Comparison of ENCODE assay signal across 28 cellular contexts in the genomic region with DNA sequence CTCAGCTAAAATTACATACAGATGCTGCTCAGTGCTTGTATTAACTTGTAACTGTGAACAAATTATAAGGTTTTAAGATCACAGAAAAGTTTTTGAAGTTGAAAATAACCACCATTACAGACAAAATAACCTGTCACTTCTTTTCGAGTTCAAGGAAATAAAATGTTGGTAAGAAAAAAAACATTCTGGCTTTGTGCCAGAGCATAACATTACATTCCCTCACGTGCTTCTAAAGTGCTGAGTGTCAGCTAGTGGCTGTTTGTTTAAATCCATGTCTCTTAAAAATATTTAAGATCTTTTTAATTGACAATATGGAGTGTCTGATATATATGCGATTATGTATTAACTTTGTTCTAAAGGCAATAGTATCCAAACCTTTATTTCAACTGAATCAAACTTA. TPM values are rescaled to one million over a fixed set of nuclear protein-coding genes. Genes with fewer than 3 reads are reported as not detected.
DNase-seq lines count a peak whose midpoint lies in the region; ATAC-seq, FAIRE-seq and TF ChIP-seq lines count a peak whose summit lies in the region.
"Had no signal": no experiment of that assay in that cellular context is flagged by ENCODE, and none has a peak within 500 bp of the region (broad histone marks: within the 10 kb centered on the region; RNA-seq: fewer than 3 reads in every experiment).

No MANE protein-coding gene starts in this region.

- no peaks in the 10 kb centered on the region for H3K79me1 ChIP-seq in trophoblast cell (ENCODE audit: low read length)

- CTCF ChIA-PET in endothelial cell of umbilical vein (lab: Charles Lee): no interaction called here

- H3K4ac ChIP-seq in trophoblast cell (ENCODE audit: low read depth, low read length): no peak overlapping the region

- dilution Hi-C loops in endothelial cell of umbilical vein (cut with MboI; ENCODE audit: extremely low pct_ligation_motif_present, low sequenced_read_pairs): no loop called here

- no peak overlapping the region for H3K9ac ChIP-seq in endothelial cell of umbilical vein (replicated peaks; ENCODE audit: extremely low read depth, insufficient read depth, low read length)
- no peak overlapping the region for H3K9ac ChIP-seq in trophoblast cell (ENCODE audit: low read length)
- H3K9ac ChIP-seq: KMS-11 had no signal

- no peak overlapping the region for H2AFZ ChIP-seq in endothelial cell of umbilical vein (ENCODE audit: low read depth, low read length)
- H2AFZ ChIP-seq in trophoblast cell (ENCODE audit: insufficient read depth, low read length, poor library complexity): no peak overlapping the region

- H4K12ac ChIP-seq in trophoblast cell (ENCODE audit: low read depth, low read length): no peak overlapping the region

- H3K4me1 ChIP-seq in endothelial cell of umbilical vein (ENCODE audit: control insufficient read depth, extremely low read depth, insufficient read depth, low read length) (no peaks in the 10 kb centered on the region), trophoblast cell (ENCODE audit: control insufficient read depth in 1 of 2, insufficient read depth in 2 of 2, low read length in 2 of 2) (no peaks in the 10 kb centered on the region)
- H3K4me1 ChIP-seq: HAP-1 had no signal

- no CpG with 5 or more reads among the region's 3 CpGs for WGBS in trophoblast cell (ENCODE audit: extremely low coverage, insufficient coverage, insufficient read length)

- TF ChIP-seq CTCF in LNCaP clone FGC (IDR thresholded peaks at IDR 0.05; ENCODE audit: control insufficient read depth, extremely low read depth, insufficient read depth): no peak
- no peak for TF ChIP-seq CTCF in endothelial cell of umbilical vein (IDR thresholded peaks at IDR 0.05; ENCODE audit: extremely low read depth in 1 of 2, insufficient read depth in 1 of 2, low read depth in 1 of 2, low read length in 2 of 2)

- H2BK120ac ChIP-seq in trophoblast cell (ENCODE audit: insufficient read depth, low read length, poor library complexity): no peak overlapping the region

- no peak overlapping the region for H3K4me3 ChIP-seq in LNCaP clone FGC (ENCODE audit: low read depth, low read length)
- H3K4me3 ChIP-seq in endothelial cell of umbilical vein (replicated peaks in 1 of 3; ENCODE audit: insufficient read depth in 1 of 3, low read depth in 1 of 3, low read length in 3 of 3): no peak overlapping the region
- H3K4me3 ChIP-seq in trophoblast cell (ENCODE audit: low read depth, low read length): no peak overlapping the region
- H3K4me3 ChIP-seq: HAP-1 had no signal

- POLR2A ChIA-PET in endothelial cell of umbilical vein (lab: Charles Lee): no interaction called here

- H3K27me3 ChIP-seq in endothelial cell of umbilical vein (ENCODE audit: control insufficient read depth in 2 of 2, insufficient read depth in 2 of 2, low read length in 2 of 2): no peaks in the 10 kb centered on the region
- H3K27me3 ChIP-seq in trophoblast cell (ENCODE audit: insufficient read depth, low read length): no peaks in the 10 kb centered on the region

- no peak overlapping the region for H2BK12ac ChIP-seq in trophoblast cell (ENCODE audit: low read length)

- no peaks in the 10 kb centered on the region for H4K20me1 ChIP-seq in endothelial cell of umbilical vein (replicated peaks; ENCODE audit: control insufficient read depth, extremely low read depth, insufficient read depth, low read length)

- H3K9me1 ChIP-seq in endothelial cell of umbilical vein (replicated peaks; ENCODE audit: control insufficient read depth, extremely low read depth, insufficient read depth, low read length): peaks cover 3% of the 10 kb centered on the region

- no peak for ATAC-seq in GM21717 (IDR thresholded peaks at IDR 0.05; ENCODE audit: unreplicated experiment)
- ATAC-seq: right cardiac atrium; stimulated activated memory B cell treated with anti-CD40 and anti-IgM and Interleukin-4, amounts not matched to agents 10 μg/mL and 1 μg/mL and 100 μg/mL, for 72 hours had no signal

- H3K18ac ChIP-seq in trophoblast cell (ENCODE audit: low read length): no peak overlapping the region

- H3K4me2 ChIP-seq in endothelial cell of umbilical vein (ENCODE audit: insufficient read depth, low read length) (no peak overlapping the region), trophoblast cell (ENCODE audit: low read length) (no peak overlapping the region)
- H3K4me2 ChIP-seq: KMS-11 had no signal

- no peak overlapping the region for H3K14ac ChIP-seq in trophoblast cell (ENCODE audit: low read length)

- no peak overlapping the region for H2BK5ac ChIP-seq in trophoblast cell (ENCODE audit: low read depth, low read length, poor library complexity)

- no TSS peak for BruUV-seq in endothelial cell of umbilical vein (replicated peaks; lab: Mats Ljungman, UMichigan)

- H2AK5ac ChIP-seq in trophoblast cell (ENCODE audit: low read length): no peak overlapping the region

- FAIRE-seq in endothelial cell of umbilical vein (lab: Jason Lieb, UNC): no peak
- FAIRE-seq: GM19239 had no signal

- TF ChIP-seq POLR2A in endothelial cell of umbilical vein (IDR thresholded peaks at IDR 0.05; ENCODE audit: low read depth, low read length): no peak

- no peak overlapping the region for H3K23ac ChIP-seq in trophoblast cell (ENCODE audit: low read length)

- intact Hi-C loops in endothelial cell of umbilical vein (cut with micrococcal nuclease): no loop called here

- peak; percentile 5 for DNase-seq in ELR (ENCODE audit: low read depth)
- DNase-seq in LNCaP clone FGC (ENCODE audit: low read depth): peak; percentile 28
- DNase-seq in endothelial cell of umbilical vein (ENCODE audit: low read depth, low spot score): peak; percentile 7
- peak; percentile 9 for DNase-seq in renal cortical epithelial cell (ENCODE audit: low read depth)
- DNase-seq in trophoblast cell: no peak
- DNase-seq in stimulated activated CD4-positive, alpha-beta T cell treated with anti-CD3 and anti-CD28 coated beads, Interleukin-1b, Interleukin-23, amount 100 ng/mL, for 48 hours: no peak
- DNase-seq: activated CD4-positive, alpha-beta T cell treated with anti-CD3 and anti-CD28 coated beads for 4 hours; activated CD8-positive, alpha-beta memory T cell treated with anti-CD3 and anti-CD28 coated beads for 24 hours; activated effector memory CD4-positive, alpha-beta T cell treated with Interleukin-2 at 50 U/mL for 16 hours; CD4-positive, CD25-positive, alpha-beta regulatory T cell; MV-4-11; NCI-H1436 treated with DMSO at 0.1 percent for 48 hours; NCI-H524; right cardiac atrium; Right ventricle myocardium superior; stimulated activated CD4-positive, alpha-beta T cell treated with anti-CD3 and anti-CD28 coated beads, Interleukin-4, amount 100 ng/mL, for 4 hours; substantia nigra had no signal

- H3K36me3 ChIP-seq in endothelial cell of umbilical vein (ENCODE audit: control insufficient read depth in 2 of 2, extremely low read depth in 1 of 2, insufficient read depth in 2 of 2, low read length in 2 of 2) (no peaks in the 10 kb centered on the region), trophoblast cell (ENCODE audit: control insufficient read depth in 1 of 2, insufficient read depth in 2 of 2, low read length in 2 of 2) (no peaks in the 10 kb centered on the region)
- H3K36me3 ChIP-seq: HAP-1 had no signal

- H3K9me3 ChIP-seq in endothelial cell of umbilical vein (replicated peaks; ENCODE audit: control insufficient read depth, insufficient read depth, low read length) (no peaks in the 10 kb centered on the region), trophoblast cell (ENCODE audit: insufficient read depth, low read depth, low read length) (no peaks in the 10 kb centered on the region)
- H3K9me3 ChIP-seq: HAP-1 had no signal

- H4K8ac ChIP-seq in trophoblast cell (ENCODE audit: low read depth, low read length): no peak overlapping the region

- H3K27ac ChIP-seq in endothelial cell of umbilical vein (ENCODE audit: insufficient read depth, low read depth, low read length): no peak overlapping the region
- no peak overlapping the region for H3K27ac ChIP-seq in trophoblast cell (ENCODE audit: low read depth, low read length)
- H3K27ac ChIP-seq: KMS-11, VCaP had no signal

- no peaks in the 10 kb centered on the region for H3K79me2 ChIP-seq in endothelial cell of umbilical vein (ENCODE audit: control insufficient read depth, insufficient read depth, low read length)
- H3K79me2 ChIP-seq in trophoblast cell (ENCODE audit: control insufficient read depth, insufficient read depth, low read length, poor library complexity): peaks cover 2% of the 10 kb centered on the region

- no peak overlapping the region for H4K91ac ChIP-seq in trophoblast cell (ENCODE audit: low read depth, low read length)

TF ChIP-seq in endothelial cell of umbilical vein, 7 proteins besides CTCF, POLR2A, EP300 and RAD21:
- TF ChIP-seq MYC (IDR thresholded peaks at IDR 0.05; ENCODE audit: low read depth, low read length) (no peak), JUN (IDR thresholded peaks at IDR 0.05; ENCODE audit: borderline replicate concordance, insufficient read depth, insufficient read length, low read depth) (no peak), FOS (IDR thresholded peaks at IDR 0.05; ENCODE audit: borderline replicate concordance, insufficient read depth, low read length) (no peak), GATA2 (IDR thresholded peaks at IDR 0.05; ENCODE audit: insufficient read depth, insufficient read length, low read depth, low read length) (no peak), EZH2 (IDR thresholded peaks at IDR 0.05; ENCODE audit: borderline replicate concordance, low read depth, low read length, severe bottlenecking) (no peak), POLR2AphosphoS5 (IDR thresholded peaks at IDR 0.05; ENCODE audit: insufficient read depth, low read depth, low read length) (no peak)
- TF ChIP-seq, protein P1, sequence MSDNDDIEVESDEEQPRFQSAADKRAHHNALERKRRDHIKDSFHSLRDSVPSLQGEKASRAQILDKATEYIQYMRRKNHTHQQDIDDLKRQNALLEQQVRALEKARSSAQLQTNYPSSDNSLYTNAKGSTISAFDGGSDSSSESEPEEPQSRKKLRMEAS (IDR thresholded peaks at IDR 0.05; ENCODE audit: insufficient read depth, insufficient read length): no peak

RNA-seq across cellular contexts. Expression of a gene that starts 27.2 kb away (rescaled TPM):
- total RNA-seq in endothelial cell of umbilical vein: not detected in 2 replicates
- polyA plus RNA-seq in endothelial cell of umbilical vein: not detected in 2 replicates
- polyA plus RNA-seq in endothelial cell of umbilical vein (2011; cell fraction: cytosol; rRNA removed): not detected in 2 replicates
- not detected in 2 replicates for polyA plus RNA-seq in endothelial cell of umbilical vein (2011; cell fraction: nucleus; rRNA removed)
- not detected in 2 replicates for polyA plus RNA-seq in endothelial cell of umbilical vein (2012)
- polyA minus RNA-seq in endothelial cell of umbilical vein: not detected in 2 replicates
- polyA minus RNA-seq in endothelial cell of umbilical vein (2011; cell fraction: cytosol; rRNA and poly(A)+ RNA removed): not detected
- not detected in 2 replicates for polyA minus RNA-seq in endothelial cell of umbilical vein (2011; cell fraction: nucleus; rRNA and poly(A)+ RNA removed)
- total RNA-seq in renal cortical epithelial cell: not detected in 2 replicates
- 20.3 and 21.5 TPM in 2 replicates for polyA plus RNA-seq in trophoblast cell (2013)
- total RNA-seq: CD4-positive, CD25-positive, alpha-beta regulatory T cell; HT-29; lower leg skin; mucosa of gallbladder; right cardiac atrium; Right ventricle myocardium superior; ureter had no signal
- polyA plus RNA-seq: CD4-positive, CD25-positive, alpha-beta regulatory T cell; keratinocyte; right cardiac atrium had no signal

Comparison
In these comparisons a context has a peak if more than half of its experiments do, and no peak if none do; other contexts are left out.
1. DNase-seq: peak in ELR (single experiment), LNCaP clone FGC (single experiment), endothelial cell of umbilical vein (single experiment) and renal cortical epithelial cell (single experiment); none in trophoblast cell (0 of 2) and stimulated activated CD4-positive, alpha-beta T cell treated with anti-CD3 and anti-CD28 coated beads, Interleukin-1b, Interleukin-23, amount 100 ng/mL, for 48 hours (single experiment).